In the genomic region with DNA sequence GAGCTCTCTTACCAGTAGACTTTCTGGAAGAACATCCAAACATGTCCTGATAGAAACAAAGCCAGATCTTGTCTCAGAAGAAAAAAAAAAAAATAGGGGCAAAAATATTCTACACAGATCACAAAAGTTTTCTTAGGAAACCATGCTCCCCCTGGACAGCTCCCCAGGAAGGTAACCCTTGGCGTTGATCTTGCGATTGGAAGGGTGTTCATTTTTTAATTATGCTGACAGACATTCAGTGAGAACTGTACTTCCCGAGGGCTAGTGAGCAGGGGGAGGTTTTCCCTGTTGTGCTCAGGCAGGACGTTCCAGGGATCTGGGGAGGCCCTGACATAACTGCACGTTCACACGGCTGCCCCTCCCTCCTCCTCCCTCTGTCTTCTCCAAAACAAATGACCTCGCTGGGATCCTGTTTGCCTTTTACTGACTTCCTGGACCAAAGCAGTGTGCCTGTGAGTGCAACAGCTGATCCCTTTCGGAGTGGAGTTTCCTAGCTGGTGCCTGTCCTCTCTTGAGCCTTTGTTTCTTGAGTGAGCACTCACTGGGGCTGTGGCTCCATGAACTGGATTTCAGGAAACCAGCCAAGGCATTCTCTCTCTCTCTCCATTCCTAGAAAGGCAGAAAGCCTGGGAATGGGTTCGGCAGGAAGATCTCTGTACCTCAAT, we compare ENCODE assay signal across 11 cellular contexts. TPM values are rescaled to one million over a fixed set of nuclear protein-coding genes. Genes with fewer than 3 reads are reported as not detected.
DNase-seq lines count a peak whose midpoint lies in the region; ATAC-seq and TF ChIP-seq lines count a peak whose summit lies in the region.
"Had no signal": no experiment of that assay in that cellular context is flagged by ENCODE, and none has a peak within 500 bp of the region (broad histone marks: within the 10 kb centered on the region; RNA-seq: fewer than 3 reads in every experiment).

No MANE protein-coding gene starts in this region.

- H3K36me3 ChIP-seq in breast epithelium, result no peaks in the 10 kb centered on the region

- DNase-seq in breast epithelium (ENCODE audit: low spot score in 2 of 2) (no peak), MCF 10A (ENCODE audit: unreplicated experiment) (no peak), globus pallidus (ENCODE audit: low spot score) (peak; percentile 2), nephron progenitor cell (peak; percentile 19), ureter (ENCODE audit: low spot score) (peak; percentile 50), GF-D8 (lab: John Stamatoyannopoulos, UW) (no peak), midbrain (lab: John Stamatoyannopoulos, UW) (no peak)
- DNase-seq: activated naive CD8-positive, alpha-beta T cell treated with anti-CD3 and anti-CD28 coated beads, Interleukin-2, amount 50 U/mL, for 24 hours; foreskin melanocyte; OCI-M1 had no signal

- H3K27me3 Mint-ChIP-seq in MCF 10A (ENCODE audit: insufficient read depth, unreplicated experiment), result no peaks in the 10 kb centered on the region
- H3K27me3 Mint-ChIP-seq in nephron progenitor cell (ENCODE audit: low read depth, poor library complexity), result peaks cover 7% of the 10 kb centered on the region

- H3K4me1 ChIP-seq in breast epithelium, result no peaks in the 10 kb centered on the region

- CTCF ChIA-PET in MCF 10A (lab: Yijun Ruan, JAX), result interaction anchor here (0.7 to 1.0 kb wide), 2 partner anchors 45 to 79 kb away, joined by 3 read pairs; no protein-coding TSS in a partner anchor

- H3K36me3 Mint-ChIP-seq in MCF 10A (ENCODE audit: insufficient read depth, unreplicated experiment) (peaks cover 4% of the 10 kb centered on the region), nephron progenitor cell (ENCODE audit: low read depth) (no peaks in the 10 kb centered on the region)

- H3K27ac Mint-ChIP-seq in MCF 10A (ENCODE audit: low read depth, unreplicated experiment) (no peak overlapping the region), nephron progenitor cell (peak overlapping the region; percentile 89)
- H3K27ac Mint-ChIP-seq: activated naive CD8-positive, alpha-beta T cell treated with anti-CD3 and anti-CD28 coated beads, Interleukin-2, amount 50 U/mL, for 24 hours had no signal

- POLR2A ChIA-PET in MCF 10A (lab: Yijun Ruan, JAX), result no interaction called here

- intact Hi-C loops in breast epithelium (cut with DNase I; ENCODE audit: low total_unique reads) (no loop called here), MCF 10A (cut with micrococcal nuclease) (no loop called here)

- H3K4me3 ChIP-seq in breast epithelium, result peak overlapping the region in 1 of 3 donors; percentile 0

- H3K27me3 ChIP-seq in breast epithelium, result no peaks in the 10 kb centered on the region

- H3K4me3 Mint-ChIP-seq in MCF 10A (ENCODE audit: unreplicated experiment), result no peak overlapping the region
- no peak overlapping the region for H3K4me3 Mint-ChIP-seq in nephron progenitor cell
- H3K4me3 Mint-ChIP-seq: activated naive CD8-positive, alpha-beta T cell treated with anti-CD3 and anti-CD28 coated beads, Interleukin-2, amount 50 U/mL, for 24 hours had no signal

- no peak for TF ChIP-seq POLR2A in breast epithelium (IDR thresholded peaks at IDR 0.05)

- no TSS peak for BruUV-seq in MCF 10A (replicated peaks; lab: Mats Ljungman, UMichigan)

- H3K4me1 Mint-ChIP-seq in MCF 10A (ENCODE audit: insufficient read depth, unreplicated experiment) (no peaks in the 10 kb centered on the region), nephron progenitor cell (peaks cover 38% of the 10 kb centered on the region)
- H3K4me1 Mint-ChIP-seq: activated naive CD8-positive, alpha-beta T cell treated with anti-CD3 and anti-CD28 coated beads, Interleukin-2, amount 50 U/mL, for 24 hours had no signal

- peak overlapping the region; percentile 33 to 54 for H3K27ac ChIP-seq in breast epithelium

- no peaks in the 10 kb centered on the region for H3K9me3 ChIP-seq in breast epithelium

- H3K9me3 Mint-ChIP-seq in MCF 10A (ENCODE audit: unreplicated experiment) (no peaks in the 10 kb centered on the region), nephron progenitor cell (no peaks in the 10 kb centered on the region)
- H3K9me3 Mint-ChIP-seq: activated naive CD8-positive, alpha-beta T cell treated with anti-CD3 and anti-CD28 coated beads, Interleukin-2, amount 50 U/mL, for 24 hours had no signal

- TF ChIP-seq CTCF in breast epithelium (IDR thresholded peaks at IDR 0.05) (no peak), MCF 10A (IDR thresholded peaks at IDR 0.05; ENCODE audit: unreplicated experiment) (no peak), nephron progenitor cell (IDR thresholded peaks at IDR 0.05) (no peak)

- ATAC-seq in GM21528 (IDR thresholded peaks at IDR 0.05; ENCODE audit: low FRiP score, unreplicated experiment), result no peak
- ATAC-seq: activated naive CD8-positive, alpha-beta T cell treated with anti-CD3 and anti-CD28 coated beads, Interleukin-2, amount 50 U/mL, for 24 hours had no signal

RNA-seq across cellular contexts. Expression of a gene that starts 46.7 kb away (rescaled TPM):
- total RNA-seq in breast epithelium (10 to 100 TPM; 19.8 to 54.4 (median 50.8) TPM), MCF 10A (2022) (39.3 and 59.9 TPM in 2 replicates), ureter (150 TPM)

Comparison
In these comparisons a context has a peak if more than half of its experiments do, and no peak if none do; other contexts are left out.
1. DNase-seq: peak in globus pallidus (single experiment), nephron progenitor cell (single experiment) and ureter (single experiment); none in breast epithelium (0 of 2), MCF 10A (single experiment), GF-D8 (single experiment) and midbrain (single experiment).